In genomic region chr17:2551928-2552327, GRCh38 we compare ENCODE assay signal across 2 cellular contexts.
TF ChIP-seq lines count a peak whose summit lies in the region.

No MANE protein-coding gene starts in this region.

TF ChIP-seq in GM23338, 12 proteins besides CTCF, POLR2A, EP300 and RAD21:
- TF ChIP-seq, protein P1, sequence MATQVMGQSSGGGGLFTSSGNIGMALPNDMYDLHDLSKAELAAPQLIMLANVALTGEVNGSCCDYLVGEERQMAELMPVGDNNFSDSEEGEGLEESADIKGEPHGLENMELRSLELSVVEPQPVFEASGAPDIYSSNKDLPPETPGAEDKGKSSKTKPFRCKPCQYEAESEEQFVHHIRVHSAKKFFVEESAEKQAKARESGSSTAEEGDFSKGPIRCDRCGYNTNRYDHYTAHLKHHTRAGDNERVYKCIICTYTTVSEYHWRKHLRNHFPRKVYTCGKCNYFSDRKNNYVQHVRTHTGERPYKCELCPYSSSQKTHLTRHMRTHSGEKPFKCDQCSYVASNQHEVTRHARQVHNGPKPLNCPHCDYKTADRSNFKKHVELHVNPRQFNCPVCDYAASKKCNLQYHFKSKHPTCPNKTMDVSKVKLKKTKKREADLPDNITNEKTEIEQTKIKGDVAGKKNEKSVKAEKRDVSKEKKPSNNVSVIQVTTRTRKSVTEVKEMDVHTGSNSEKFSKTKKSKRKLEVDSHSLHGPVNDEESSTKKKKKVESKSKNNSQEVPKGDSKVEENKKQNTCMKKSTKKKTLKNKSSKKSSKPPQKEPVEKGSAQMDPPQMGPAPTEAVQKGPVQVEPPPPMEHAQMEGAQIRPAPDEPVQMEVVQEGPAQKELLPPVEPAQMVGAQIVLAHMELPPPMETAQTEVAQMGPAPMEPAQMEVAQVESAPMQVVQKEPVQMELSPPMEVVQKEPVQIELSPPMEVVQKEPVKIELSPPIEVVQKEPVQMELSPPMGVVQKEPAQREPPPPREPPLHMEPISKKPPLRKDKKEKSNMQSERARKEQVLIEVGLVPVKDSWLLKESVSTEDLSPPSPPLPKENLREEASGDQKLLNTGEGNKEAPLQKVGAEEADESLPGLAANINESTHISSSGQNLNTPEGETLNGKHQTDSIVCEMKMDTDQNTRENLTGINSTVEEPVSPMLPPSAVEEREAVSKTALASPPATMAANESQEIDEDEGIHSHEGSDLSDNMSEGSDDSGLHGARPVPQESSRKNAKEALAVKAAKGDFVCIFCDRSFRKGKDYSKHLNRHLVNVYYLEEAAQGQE (IDR thresholded peaks at IDR 0.05; ENCODE audit: unreplicated experiment): no peak
- TF ChIP-seq EZH2 (IDR thresholded peaks at IDR 0.05; ENCODE audit: low read depth, unreplicated experiment) (no peak), ETS1 (IDR thresholded peaks at IDR 0.05) (no peak), ZNF114 (CRISPR knock-in tag; IDR thresholded peaks at IDR 0.05) (no peak), NANOG (IDR thresholded peaks at IDR 0.05; ENCODE audit: borderline replicate concordance) (no peak), POLR2AphosphoS5 (IDR thresholded peaks at IDR 0.05; ENCODE audit: low read depth) (no peak), STAT1 (IDR thresholded peaks at IDR 0.05; ENCODE audit: unreplicated experiment) (no peak), CREB1 (CRISPR knock-in tag; IDR thresholded peaks at IDR 0.05; ENCODE audit: low read depth) (no peak), EZH2phosphoT487 (IDR thresholded peaks at IDR 0.05; ENCODE audit: unreplicated experiment) (no peak), JUNB (IDR thresholded peaks at IDR 0.05; ENCODE audit: unreplicated experiment) (no peak), ZNF462 (CRISPR knock-in tag; IDR thresholded peaks at IDR 0.05) (no peak), ZNF331 (CRISPR knock-in tag; IDR thresholded peaks at IDR 0.05; ENCODE audit: low read depth) (no peak)

TF ChIP-seq in WTC11, 78 proteins besides CTCF, POLR2A, EP300 and RAD21 (continued from another document):
- TF ChIP-seq, protein P2, sequence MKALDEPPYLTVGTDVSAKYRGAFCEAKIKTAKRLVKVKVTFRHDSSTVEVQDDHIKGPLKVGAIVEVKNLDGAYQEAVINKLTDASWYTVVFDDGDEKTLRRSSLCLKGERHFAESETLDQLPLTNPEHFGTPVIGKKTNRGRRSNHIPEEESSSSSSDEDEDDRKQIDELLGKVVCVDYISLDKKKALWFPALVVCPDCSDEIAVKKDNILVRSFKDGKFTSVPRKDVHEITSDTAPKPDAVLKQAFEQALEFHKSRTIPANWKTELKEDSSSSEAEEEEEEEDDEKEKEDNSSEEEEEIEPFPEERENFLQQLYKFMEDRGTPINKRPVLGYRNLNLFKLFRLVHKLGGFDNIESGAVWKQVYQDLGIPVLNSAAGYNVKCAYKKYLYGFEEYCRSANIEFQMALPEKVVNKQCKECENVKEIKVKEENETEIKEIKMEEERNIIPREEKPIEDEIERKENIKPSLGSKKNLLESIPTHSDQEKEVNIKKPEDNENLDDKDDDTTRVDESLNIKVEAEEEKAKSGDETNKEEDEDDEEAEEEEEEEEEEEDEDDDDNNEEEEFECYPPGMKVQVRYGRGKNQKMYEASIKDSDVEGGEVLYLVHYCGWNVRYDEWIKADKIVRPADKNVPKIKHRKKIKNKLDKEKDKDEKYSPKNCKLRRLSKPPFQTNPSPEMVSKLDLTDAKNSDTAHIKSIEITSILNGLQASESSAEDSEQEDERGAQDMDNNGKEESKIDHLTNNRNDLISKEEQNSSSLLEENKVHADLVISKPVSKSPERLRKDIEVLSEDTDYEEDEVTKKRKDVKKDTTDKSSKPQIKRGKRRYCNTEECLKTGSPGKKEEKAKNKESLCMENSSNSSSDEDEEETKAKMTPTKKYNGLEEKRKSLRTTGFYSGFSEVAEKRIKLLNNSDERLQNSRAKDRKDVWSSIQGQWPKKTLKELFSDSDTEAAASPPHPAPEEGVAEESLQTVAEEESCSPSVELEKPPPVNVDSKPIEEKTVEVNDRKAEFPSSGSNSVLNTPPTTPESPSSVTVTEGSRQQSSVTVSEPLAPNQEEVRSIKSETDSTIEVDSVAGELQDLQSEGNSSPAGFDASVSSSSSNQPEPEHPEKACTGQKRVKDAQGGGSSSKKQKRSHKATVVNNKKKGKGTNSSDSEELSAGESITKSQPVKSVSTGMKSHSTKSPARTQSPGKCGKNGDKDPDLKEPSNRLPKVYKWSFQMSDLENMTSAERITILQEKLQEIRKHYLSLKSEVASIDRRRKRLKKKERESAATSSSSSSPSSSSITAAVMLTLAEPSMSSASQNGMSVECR (CRISPR knock-in tag; IDR thresholded peaks at IDR 0.05; ENCODE audit: borderline replicate concordance): no peak
- TF ChIP-seq PRRX2 (CRISPR knock-in tag; IDR thresholded peaks at IDR 0.05) (no peak), EMX1 (CRISPR knock-in tag; IDR thresholded peaks at IDR 0.05) (no peak), KAT7 (CRISPR knock-in tag; IDR thresholded peaks at IDR 0.05; ENCODE audit: borderline replicate concordance) (no peak), ATF3 (CRISPR knock-in tag; conservative IDR thresholded peaks at IDR 0.05) (no peak), CREM (CRISPR knock-in tag; IDR thresholded peaks at IDR 0.05) (no peak), SMAD4 (CRISPR knock-in tag; IDR thresholded peaks at IDR 0.05) (no peak), ETV6 (CRISPR knock-in tag; IDR thresholded peaks at IDR 0.05) (no peak), ZNF317 (CRISPR knock-in tag; IDR thresholded peaks at IDR 0.05; ENCODE audit: borderline replicate concordance, low read depth) (no peak), TEAD1 (CRISPR knock-in tag; IDR thresholded peaks at IDR 0.05) (no peak)
- TF ChIP-seq, protein P3, sequence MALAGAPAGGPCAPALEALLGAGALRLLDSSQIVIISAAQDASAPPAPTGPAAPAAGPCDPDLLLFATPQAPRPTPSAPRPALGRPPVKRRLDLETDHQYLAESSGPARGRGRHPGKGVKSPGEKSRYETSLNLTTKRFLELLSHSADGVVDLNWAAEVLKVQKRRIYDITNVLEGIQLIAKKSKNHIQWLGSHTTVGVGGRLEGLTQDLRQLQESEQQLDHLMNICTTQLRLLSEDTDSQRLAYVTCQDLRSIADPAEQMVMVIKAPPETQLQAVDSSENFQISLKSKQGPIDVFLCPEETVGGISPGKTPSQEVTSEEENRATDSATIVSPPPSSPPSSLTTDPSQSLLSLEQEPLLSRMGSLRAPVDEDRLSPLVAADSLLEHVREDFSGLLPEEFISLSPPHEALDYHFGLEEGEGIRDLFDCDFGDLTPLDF (CRISPR knock-in tag; IDR thresholded peaks at IDR 0.05): no peak
- TF ChIP-seq, protein P4, sequence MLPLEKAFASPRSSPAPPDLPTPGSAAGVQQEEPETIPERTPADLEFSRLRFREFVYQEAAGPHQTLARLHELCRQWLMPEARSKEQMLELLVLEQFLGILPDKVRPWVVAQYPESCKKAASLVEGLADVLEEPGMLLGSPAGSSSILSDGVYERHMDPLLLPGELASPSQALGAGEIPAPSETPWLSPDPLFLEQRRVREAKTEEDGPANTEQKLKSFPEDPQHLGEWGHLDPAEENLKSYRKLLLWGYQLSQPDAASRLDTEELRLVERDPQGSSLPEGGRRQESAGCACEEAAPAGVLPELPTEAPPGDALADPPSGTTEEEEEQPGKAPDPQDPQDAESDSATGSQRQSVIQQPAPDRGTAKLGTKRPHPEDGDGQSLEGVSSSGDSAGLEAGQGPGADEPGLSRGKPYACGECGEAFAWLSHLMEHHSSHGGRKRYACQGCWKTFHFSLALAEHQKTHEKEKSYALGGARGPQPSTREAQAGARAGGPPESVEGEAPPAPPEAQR (CRISPR knock-in tag; IDR thresholded peaks at IDR 0.05): no peak
- TF ChIP-seq, protein P5, sequence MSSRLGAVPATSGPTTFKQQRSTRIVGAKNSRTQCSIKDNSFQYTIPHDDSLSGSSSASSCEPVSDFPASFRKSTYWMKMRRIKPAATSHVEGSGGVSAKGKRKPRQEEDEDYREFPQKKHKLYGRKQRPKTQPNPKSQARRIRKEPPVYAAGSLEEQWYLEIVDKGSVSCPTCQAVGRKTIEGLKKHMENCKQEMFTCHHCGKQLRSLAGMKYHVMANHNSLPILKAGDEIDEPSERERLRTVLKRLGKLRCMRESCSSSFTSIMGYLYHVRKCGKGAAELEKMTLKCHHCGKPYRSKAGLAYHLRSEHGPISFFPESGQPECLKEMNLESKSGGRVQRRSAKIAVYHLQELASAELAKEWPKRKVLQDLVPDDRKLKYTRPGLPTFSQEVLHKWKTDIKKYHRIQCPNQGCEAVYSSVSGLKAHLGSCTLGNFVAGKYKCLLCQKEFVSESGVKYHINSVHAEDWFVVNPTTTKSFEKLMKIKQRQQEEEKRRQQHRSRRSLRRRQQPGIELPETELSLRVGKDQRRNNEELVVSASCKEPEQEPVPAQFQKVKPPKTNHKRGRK (CRISPR knock-in tag; IDR thresholded peaks at IDR 0.05; ENCODE audit: borderline replicate concordance): no peak
- TF ChIP-seq, protein P6, sequence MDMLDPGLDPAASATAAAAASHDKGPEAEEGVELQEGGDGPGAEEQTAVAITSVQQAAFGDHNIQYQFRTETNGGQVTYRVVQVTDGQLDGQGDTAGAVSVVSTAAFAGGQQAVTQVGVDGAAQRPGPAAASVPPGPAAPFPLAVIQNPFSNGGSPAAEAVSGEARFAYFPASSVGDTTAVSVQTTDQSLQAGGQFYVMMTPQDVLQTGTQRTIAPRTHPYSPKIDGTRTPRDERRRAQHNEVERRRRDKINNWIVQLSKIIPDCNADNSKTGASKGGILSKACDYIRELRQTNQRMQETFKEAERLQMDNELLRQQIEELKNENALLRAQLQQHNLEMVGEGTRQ (CRISPR knock-in tag; IDR thresholded peaks at IDR 0.05): no peak
- TF ChIP-seq, protein P7, sequence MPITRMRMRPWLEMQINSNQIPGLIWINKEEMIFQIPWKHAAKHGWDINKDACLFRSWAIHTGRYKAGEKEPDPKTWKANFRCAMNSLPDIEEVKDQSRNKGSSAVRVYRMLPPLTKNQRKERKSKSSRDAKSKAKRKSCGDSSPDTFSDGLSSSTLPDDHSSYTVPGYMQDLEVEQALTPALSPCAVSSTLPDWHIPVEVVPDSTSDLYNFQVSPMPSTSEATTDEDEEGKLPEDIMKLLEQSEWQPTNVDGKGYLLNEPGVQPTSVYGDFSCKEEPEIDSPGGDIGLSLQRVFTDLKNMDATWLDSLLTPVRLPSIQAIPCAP (CRISPR knock-in tag; IDR thresholded peaks at IDR 0.05): no peak
